ENCODE assay signal across 19 cellular contexts in the genomic region with DNA sequence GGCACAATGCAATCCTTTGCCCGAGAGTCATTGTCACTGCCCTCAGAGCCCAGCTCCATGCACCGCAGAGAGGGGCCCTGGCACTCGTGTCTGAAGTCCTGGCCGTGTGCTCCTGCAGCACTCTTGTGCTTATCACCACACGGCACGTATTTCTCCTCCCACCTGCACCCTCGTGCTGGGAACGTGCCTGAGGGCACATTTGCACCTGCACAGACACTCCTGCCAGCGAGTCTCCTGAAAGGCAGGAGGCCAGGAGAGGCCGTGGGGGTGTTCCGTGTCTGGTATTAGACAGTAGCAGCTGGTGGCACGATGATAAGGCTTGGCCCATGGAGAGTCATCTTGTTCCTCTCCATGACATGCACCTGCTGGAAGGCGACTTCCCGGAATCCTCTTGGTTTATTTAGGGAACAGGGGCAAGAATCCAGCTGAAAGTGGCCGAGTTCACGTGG. TPM values are rescaled to one million over a fixed set of nuclear protein-coding genes. Genes with fewer than 3 reads are reported as not detected.
DNase-seq lines count a peak whose midpoint lies in the region; ATAC-seq and TF ChIP-seq lines count a peak whose summit lies in the region.
"Had no signal": no experiment of that assay in that cellular context is flagged by ENCODE, and none has a peak within 500 bp of the region (broad histone marks: within the 10 kb centered on the region; RNA-seq: fewer than 3 reads in every experiment).

No MANE protein-coding gene starts in this region.

- peak; percentile 56 for DNase-seq in NCI-H2029 (lab: John Stamatoyannopoulos, UW)
- DNase-seq in NCI-H2029 treated with DMSO at 0.1 percent for 48 hours (lab: John Stamatoyannopoulos, UW): no peak
- peak; percentile 57 for DNase-seq in NCI-H1092 treated with DMSO at 0.1 percent for 48 hours (lab: John Stamatoyannopoulos, UW)
- DNase-seq in OCI-M1 (lab: John Stamatoyannopoulos, UW): peak; percentile 62
- DNase-seq in neural crest cell (ENCODE audit: low read depth, low spot score): no peak
- DNase-seq in AML-193 (lab: John Stamatoyannopoulos, UW): no peak
- no peak for DNase-seq in SIG-M5 (lab: John Stamatoyannopoulos, UW)
- DNase-seq: activated CD4-positive, alpha-beta T cell treated with anti-CD3 and anti-CD28 coated beads for 4 hours; activated naive CD4-positive, alpha-beta T cell treated with anti-CD3 and anti-CD28 coated beads, Interleukin-2, amount 50 U/mL, for 16 hours; activated T-cell treated with anti-CD3 and anti-CD28 coated beads, Interleukin-2, amount 50 U/mL, for 48 hours; cortex of kidney; kidney glomerular epithelial cell; NCI-H1694 treated with DMSO at 0.1 percent for 48 hours; stimulated activated CD4-positive, alpha-beta T cell treated with anti-CD3 and anti-CD28 coated beads, Interleukin-2, amount 100 ng/mL, for 24 hours; stimulated activated naive CD4-positive, alpha-beta T cell; SW 1271 had no signal

- no peak for ATAC-seq in GM19455 (IDR thresholded peaks at IDR 0.05; ENCODE audit: unreplicated experiment)
- ATAC-seq: GM23338 had no signal

- H3K4me1 Mint-ChIP-seq in neural crest cell: peaks cover 12% of the 10 kb centered on the region

- no peak for TF ChIP-seq CTCF in neural crest cell (conservative IDR thresholded peaks at IDR 0.05)

- no peaks in the 10 kb centered on the region for H3K36me3 Mint-ChIP-seq in neural crest cell (ENCODE audit: low read depth)

- no peak overlapping the region for H3K27ac Mint-ChIP-seq in neural crest cell (ENCODE audit: unreplicated experiment)
- H3K27ac Mint-ChIP-seq: GM23338 had no signal

- no peaks in the 10 kb centered on the region for H3K9me3 Mint-ChIP-seq in neural crest cell
- H3K9me3 Mint-ChIP-seq: CD4-positive, alpha-beta memory T cell had no signal

- peaks cover 59% of the 10 kb centered on the region for H3K27me3 Mint-ChIP-seq in neural crest cell (ENCODE audit: low read depth)

- peak overlapping the region; percentile 78 for H3K4me3 Mint-ChIP-seq in neural crest cell
- H3K4me3 Mint-ChIP-seq: GM23338 had no signal

RNA-seq across cellular contexts. Expression of a gene that starts 3.4 kb away (rescaled TPM):
- 25.1 and 31.0 TPM in 2 replicates for total RNA-seq in neural crest cell

Comparison
In these comparisons a context has a peak if more than half of its experiments do, and no peak if none do; other contexts are left out.
1. DNase-seq: peak in NCI-H2029 (single experiment), NCI-H1092 treated with DMSO at 0.1 percent for 48 hours (single experiment) and OCI-M1 (single experiment); none in NCI-H2029 treated with DMSO at 0.1 percent for 48 hours (single experiment), neural crest cell (single experiment), AML-193 (0 of 2) and SIG-M5 (single experiment).